In genomic region chr2:174327559-174327897, GRCh38 we compare ENCODE assay signal across 13 cellular contexts. TPM values are rescaled to one million over a fixed set of nuclear protein-coding genes. Genes with fewer than 3 reads are reported as not detected.
A peak's percentile ranks its signal among the peaks of the same experiment; 100 is the strongest.
DNase-seq lines count a peak whose midpoint lies in the region; ATAC-seq and TF ChIP-seq lines count a peak whose summit lies in the region.
"Had no signal": no experiment of that assay in that cellular context is flagged by ENCODE, and none has a peak within 500 bp of the region (broad histone marks: within the 10 kb centered on the region; RNA-seq: fewer than 3 reads in every experiment).

No MANE protein-coding gene starts in this region.

- H3K9me2 ChIP-seq in GM23338 (ENCODE audit: insufficient read depth) (no peaks in the 10 kb centered on the region), OCI-LY7 (ENCODE audit: insufficient read depth, low read length) (no peaks in the 10 kb centered on the region)

- no peak overlapping the region for H3K27ac ChIP-seq in GM23338 (ENCODE audit: low read depth)
- no peak overlapping the region for H3K27ac ChIP-seq in endodermal cell (ENCODE audit: low read depth, low read length)
- H3K27ac ChIP-seq in neutrophil: no peak overlapping the region
- no peak overlapping the region for H3K27ac ChIP-seq in OCI-LY7 (ENCODE audit: low read depth, low read length, poor library complexity, severe bottlenecking)
- H3K27ac ChIP-seq: transverse colon had no signal

- peaks cover 56% of the 10 kb centered on the region for H3K4me1 ChIP-seq in GM23338 (ENCODE audit: insufficient read depth)
- H3K4me1 ChIP-seq in endodermal cell (ENCODE audit: control insufficient read depth, insufficient read depth, low read length): peaks cover 5% of the 10 kb centered on the region
- H3K4me1 ChIP-seq in neutrophil (ENCODE audit: control insufficient read depth in 1 of 2, insufficient read depth in 1 of 2, low read depth in 1 of 2, low read length in 1 of 2): peaks cover 21 to 40% of the 10 kb centered on the region in 2 experiments
- no peaks in the 10 kb centered on the region for H3K4me1 ChIP-seq in OCI-LY7 (ENCODE audit: insufficient read depth, low read length, poor library complexity, severe bottlenecking)

- H2AFZ ChIP-seq in GM23338 (no peak overlapping the region), OCI-LY7 (ENCODE audit: low read length) (no peak overlapping the region)

- H3K36me3 Mint-ChIP-seq in T-helper 2 cell treated with Interferon-gamma antibody and Interleukin-4, amounts not matched to agents 5 μg/mL and 100 μg/mL, for 36 hours (ENCODE audit: low read depth): peaks cover 5% of the 10 kb centered on the region
- H3K36me3 Mint-ChIP-seq in GM23338 (ENCODE audit: low read depth) (no peaks in the 10 kb centered on the region; the same call in 2 of the 3 replicates), endodermal cell (ENCODE audit: low read depth) (no peaks in the 10 kb centered on the region)

- H3K4me2 ChIP-seq in GM23338 (peak overlapping the region; percentile 73), OCI-LY7 (ENCODE audit: low read length) (no peak overlapping the region)

- H4K20me1 ChIP-seq in GM23338 (replicated peaks; ENCODE audit: insufficient read depth) (peaks cover 13% of the 10 kb centered on the region; the same call in 1 of the 2 replicates), OCI-LY7 (ENCODE audit: insufficient read depth, low read length) (no peaks in the 10 kb centered on the region)

- H3K4me3 ChIP-seq in GM23338 (peak overlapping the region; percentile 50), endodermal cell (ENCODE audit: low read length) (peak overlapping the region; percentile 47), neutrophil (ENCODE audit: low read depth in 1 of 2, low read length in 1 of 2) (peak overlapping the region; percentile 65), OCI-LY7 (ENCODE audit: low read depth, low read length, poor library complexity, severe bottlenecking) (no peak overlapping the region)
- H3K4me3 ChIP-seq: K562 had no signal

- H3K9me3 ChIP-seq in endodermal cell (ENCODE audit: control insufficient read depth, low read length): no peaks in the 10 kb centered on the region
- no peaks in the 10 kb centered on the region for H3K9me3 ChIP-seq in neutrophil
- H3K9me3 ChIP-seq in OCI-LY7 (ENCODE audit: low read length): no peaks in the 10 kb centered on the region
- H3K9me3 ChIP-seq: transverse colon had no signal

- no peak for TF ChIP-seq CTCF in GM23338 (conservative IDR thresholded peaks at IDR 0.05; ENCODE audit: low read depth in 2 of 2)
- no peak for TF ChIP-seq CTCF in endodermal cell (conservative IDR thresholded peaks at IDR 0.05)
- no peak for TF ChIP-seq CTCF in neutrophil (IDR thresholded peaks at IDR 0.05)
- TF ChIP-seq CTCF in OCI-LY7 (conservative IDR thresholded peaks at IDR 0.05; ENCODE audit: low read length): no peak

- CTCF ChIA-PET in OCI-LY7 (lab: Charles Lee; ENCODE audit: unreplicated experiment): no interaction called here

- no peak for ATAC-seq in GM23338
- ATAC-seq: K562, right cardiac atrium had no signal

- H3K27me3 ChIP-seq in GM23338 (ENCODE audit: insufficient read depth): peaks cover 85% of the 10 kb centered on the region
- peaks cover 72% of the 10 kb centered on the region for H3K27me3 ChIP-seq in endodermal cell (ENCODE audit: control insufficient read depth, insufficient read depth, low read length, poor library complexity, severe bottlenecking)
- peaks cover 100% of the 10 kb centered on the region for H3K27me3 ChIP-seq in neutrophil

- H3K9ac ChIP-seq in endodermal cell (ENCODE audit: extremely low read depth, low read length, poor library complexity, severe bottlenecking): no peak overlapping the region

- intact Hi-C loops in OCI-LY7 (cut with micrococcal nuclease; ENCODE audit: unreplicated experiment): no loop called here

- peaks cover 20% of the 10 kb centered on the region for H3K4me1 Mint-ChIP-seq in T-helper 2 cell treated with Interferon-gamma antibody and Interleukin-4, amounts not matched to agents 5 μg/mL and 100 μg/mL, for 36 hours (ENCODE audit: low read depth)
- H3K4me1 Mint-ChIP-seq in GM23338 (peaks cover 50% of the 10 kb centered on the region), endodermal cell (peaks cover 41% of the 10 kb centered on the region)

- no peak overlapping the region for H3K27ac Mint-ChIP-seq in T-helper 2 cell treated with Interferon-gamma antibody and Interleukin-4, amounts not matched to agents 5 μg/mL and 100 μg/mL, for 36 hours
- no peak overlapping the region for H3K27ac Mint-ChIP-seq in GM23338
- no peak overlapping the region for H3K27ac Mint-ChIP-seq in endodermal cell

- POLR2A ChIA-PET in OCI-LY7 (lab: Charles Lee): no interaction called here

- H3K4me3 Mint-ChIP-seq in T-helper 2 cell treated with Interferon-gamma antibody and Interleukin-4, amounts not matched to agents 5 μg/mL and 100 μg/mL, for 36 hours: peak overlapping the region; percentile 82
- H3K4me3 Mint-ChIP-seq in GM23338: peak overlapping the region; percentile 93
- peak overlapping the region; percentile 68 for H3K4me3 Mint-ChIP-seq in endodermal cell

- H3F3A ChIP-seq in GM23338 (replicated peaks; ENCODE audit: low read depth): peaks cover 41% of the 10 kb centered on the region

- H3K36me3 ChIP-seq in GM23338 (ENCODE audit: insufficient read depth): no peaks in the 10 kb centered on the region
- no peaks in the 10 kb centered on the region for H3K36me3 ChIP-seq in endodermal cell (ENCODE audit: control insufficient read depth, insufficient read depth, low read length)
- H3K36me3 ChIP-seq in neutrophil: no peaks in the 10 kb centered on the region
- no peaks in the 10 kb centered on the region for H3K36me3 ChIP-seq in OCI-LY7 (ENCODE audit: insufficient read depth, low read length)
- H3K36me3 ChIP-seq: transverse colon had no signal

- H3K27me3 Mint-ChIP-seq in T-helper 2 cell treated with Interferon-gamma antibody and Interleukin-4, amounts not matched to agents 5 μg/mL and 100 μg/mL, for 36 hours (ENCODE audit: low read depth): peaks cover 90% of the 10 kb centered on the region
- H3K27me3 Mint-ChIP-seq in GM23338 (ENCODE audit: insufficient read depth, low read depth, poor library complexity) (peaks cover 84% of the 10 kb centered on the region), endodermal cell (ENCODE audit: insufficient read depth) (peaks cover 92% of the 10 kb centered on the region)

- H3K79me2 ChIP-seq in GM23338 (replicated peaks; ENCODE audit: insufficient read depth) (no peaks in the 10 kb centered on the region), OCI-LY7 (ENCODE audit: insufficient read depth, low read depth, low read length) (no peaks in the 10 kb centered on the region)

- WGBS in endodermal cell (ENCODE audit: insufficient coverage in 1 of 2, insufficient read length in 1 of 2), 2 experiments: 6 to 14% methylated on average over 2 to 9 of the region's 9 CpGs

- no TSS peak for BruUV-seq in OCI-LY7 (replicated peaks; lab: Mats Ljungman, UMichigan)

- DNase-seq in T-helper 2 cell treated with Interferon-gamma antibody and Interleukin-4, amounts not matched to agents 5 μg/mL and 100 μg/mL, for 36 hours (ENCODE audit: low spot score): no peak
- DNase-seq in T-helper 2 cell: no peak
- DNase-seq in GM23338 (ENCODE audit: low spot score): no peak
- DNase-seq in endodermal cell: no peak
- no peak for DNase-seq in DMS79 treated with DMSO at 0.1 percent for 48 hours (lab: John Stamatoyannopoulos, UW)
- no peak for DNase-seq in AG20443 (ENCODE audit: low spot score)
- no peak for DNase-seq in OCI-LY7 (ENCODE audit: low spot score)
- DNase-seq: hippocampal formation, NCI-H1930, right cardiac atrium, transverse colon had no signal

- H3K9me3 Mint-ChIP-seq in T-helper 2 cell treated with Interferon-gamma antibody and Interleukin-4, amounts not matched to agents 5 μg/mL and 100 μg/mL, for 36 hours: no peaks in the 10 kb centered on the region
- no peaks in the 10 kb centered on the region; the same call in 2 of the 3 replicates for H3K9me3 Mint-ChIP-seq in GM23338
- H3K9me3 Mint-ChIP-seq in endodermal cell: no peaks in the 10 kb centered on the region

TF ChIP-seq in GM23338, 12 proteins besides CTCF, POLR2A, EP300 and RAD21:
- TF ChIP-seq EZH2phosphoT487 (IDR thresholded peaks at IDR 0.05; ENCODE audit: unreplicated experiment): no peak
- no peak for TF ChIP-seq NANOG (IDR thresholded peaks at IDR 0.05; ENCODE audit: borderline replicate concordance)

RNA-seq across cellular contexts. Expression of gene SP9, which starts 7.2 kb away (rescaled TPM):
- 0.12 and 0.49 TPM in 2 replicates for total RNA-seq in GM23338 (2014; rRNA removed; shearing (Covaris generic))
- 0.14 TPM in 1 of 2 replicates, not detected in the other for polyA plus RNA-seq in GM23338 (2016; fragmentation: Nextera tagmentation; extraction: Ambion mirVana)
- not detected for total RNA-seq in endodermal cell
- polyA plus RNA-seq in endodermal cell (2013, experiment 1 of 2): 2.8 TPM
- 1.6 TPM for polyA plus RNA-seq in endodermal cell (2013, experiment 2 of 2)
- total RNA-seq in OCI-LY7 (2014; rRNA removed; shearing (Covaris generic)): not detected in 2 replicates
- total RNA-seq in OCI-LY7 (2022): not detected in 2 replicates
- total RNA-seq: right cardiac atrium, transverse colon had no signal
- polyA plus RNA-seq: right cardiac atrium had no signal
